Comparison of ENCODE assay signal across 8 cellular contexts in the genomic region with DNA sequence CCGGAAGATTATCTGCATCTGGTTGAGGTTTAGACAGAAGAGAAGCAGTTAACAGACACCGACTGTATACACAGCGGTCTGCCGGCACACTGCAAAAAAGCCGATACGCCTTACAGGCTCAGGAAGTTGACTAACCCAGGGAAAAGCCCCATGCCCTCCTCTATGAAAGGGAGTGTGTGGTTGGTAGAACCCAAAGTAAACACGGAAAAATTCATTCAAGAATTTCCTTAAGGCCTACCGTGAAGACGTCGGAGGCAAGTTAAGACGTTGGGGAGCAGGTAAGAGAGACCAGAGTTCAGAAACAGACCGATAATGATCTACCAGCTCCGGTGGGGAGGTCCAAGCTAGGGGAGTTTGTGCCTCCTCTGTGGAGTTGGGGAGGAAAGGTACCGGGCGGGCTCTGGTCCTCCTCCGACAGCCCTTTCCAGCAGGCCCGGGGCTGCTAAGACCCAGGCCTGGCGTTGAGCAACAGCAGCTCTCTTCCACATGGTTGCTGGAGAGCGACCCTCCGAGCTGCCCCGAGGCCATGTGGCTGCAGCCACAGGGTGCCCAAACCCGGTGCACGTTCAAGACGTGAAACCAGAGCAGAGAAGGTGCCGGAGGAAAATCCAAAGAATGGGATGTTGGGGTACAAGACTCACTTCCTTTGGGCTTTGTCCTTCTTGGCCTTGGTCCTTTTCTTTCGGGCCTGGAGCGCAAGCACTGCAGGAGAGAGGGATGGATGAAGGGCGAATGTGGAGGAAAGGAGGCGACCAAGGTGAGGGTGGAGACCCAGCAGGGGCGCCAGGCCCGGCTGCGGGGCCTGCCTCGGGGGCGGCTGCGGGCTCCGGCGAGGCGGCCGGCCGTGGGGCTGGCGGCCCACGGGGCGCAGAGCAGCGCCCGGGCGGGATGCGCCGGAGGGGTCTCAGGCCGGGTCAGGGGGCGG. TPM values are rescaled to one million over a fixed set of nuclear protein-coding genes. Genes with fewer than 3 reads are reported as not detected.
DNase-seq lines count a peak whose midpoint lies in the region; ATAC-seq, FAIRE-seq and TF ChIP-seq lines count a peak whose summit lies in the region.

No MANE protein-coding gene starts in this region.

- peak; percentile 68 for DNase-seq in Caki2 (ENCODE audit: low read depth)
- DNase-seq in HTR-8/SVneo (ENCODE audit: insufficient read length, low spot score), result no peak
- peak; percentile 65 for DNase-seq in UCSD-AML1 (lab: John Stamatoyannopoulos, UW; ENCODE audit: unreplicated experiment)
- peak; percentile 58 to 85 for DNase-seq in cardiac fibroblast (ENCODE audit: low read depth in 2 of 2)
- DNase-seq in kidney glomerular epithelial cell (lab: John Stamatoyannopoulos, UW), result peak; percentile 62
- peak; percentile 58 for DNase-seq in stimulated activated CD4-positive, alpha-beta T cell treated with anti-CD3 and anti-CD28 coated beads, Interleukin-1b, Interleukin-23, amount 100 ng/mL, for 48 hours
- DNase-seq in NCI-H2107 (lab: John Stamatoyannopoulos, UW), result no peak

- ATAC-seq in GM19463 (IDR thresholded peaks at IDR 0.05; ENCODE audit: unreplicated experiment), result peak; percentile 18

- in situ Hi-C loops in Caki2 (cut with HindIII; ENCODE audit: low pct_unique_long_range_greater_than_20kb, low sequenced_read_pairs), result no loop called here

- no peak for TF ChIP-seq CTCF in cardiac fibroblast (IDR thresholded peaks at IDR 0.05; ENCODE audit: low read depth, low read length)

- H3K4me3 ChIP-seq in cardiac fibroblast (replicated peaks in 1 of 2; ENCODE audit: low read depth in 2 of 2, low read length in 2 of 2), result peak overlapping the region; percentile 69 to 83

- peak; percentile 65 for FAIRE-seq in HTR-8/SVneo (lab: Jason Lieb, UNC)

RNA-seq across cellular contexts. Expression of gene SRPK1, which starts 0.8 kb away (rescaled TPM):
- total RNA-seq in Caki2 (2014; rRNA removed; shearing (Covaris generic); ENCODE audit: low replicate concordance), result 17.1 and 37.8 TPM in 2 replicates

Comparison
In these comparisons a context has a peak if more than half of its experiments do, and no peak if none do; other contexts are left out.
1. DNase-seq: peak in Caki2 (single experiment), UCSD-AML1 (single experiment), cardiac fibroblast (2 of 2), kidney glomerular epithelial cell (single experiment) and stimulated activated CD4-positive, alpha-beta T cell treated with anti-CD3 and anti-CD28 coated beads, Interleukin-1b, Interleukin-23, amount 100 ng/mL, for 48 hours (single experiment); none in HTR-8/SVneo (single experiment) and NCI-H2107 (single experiment).